In the genomic region with DNA sequence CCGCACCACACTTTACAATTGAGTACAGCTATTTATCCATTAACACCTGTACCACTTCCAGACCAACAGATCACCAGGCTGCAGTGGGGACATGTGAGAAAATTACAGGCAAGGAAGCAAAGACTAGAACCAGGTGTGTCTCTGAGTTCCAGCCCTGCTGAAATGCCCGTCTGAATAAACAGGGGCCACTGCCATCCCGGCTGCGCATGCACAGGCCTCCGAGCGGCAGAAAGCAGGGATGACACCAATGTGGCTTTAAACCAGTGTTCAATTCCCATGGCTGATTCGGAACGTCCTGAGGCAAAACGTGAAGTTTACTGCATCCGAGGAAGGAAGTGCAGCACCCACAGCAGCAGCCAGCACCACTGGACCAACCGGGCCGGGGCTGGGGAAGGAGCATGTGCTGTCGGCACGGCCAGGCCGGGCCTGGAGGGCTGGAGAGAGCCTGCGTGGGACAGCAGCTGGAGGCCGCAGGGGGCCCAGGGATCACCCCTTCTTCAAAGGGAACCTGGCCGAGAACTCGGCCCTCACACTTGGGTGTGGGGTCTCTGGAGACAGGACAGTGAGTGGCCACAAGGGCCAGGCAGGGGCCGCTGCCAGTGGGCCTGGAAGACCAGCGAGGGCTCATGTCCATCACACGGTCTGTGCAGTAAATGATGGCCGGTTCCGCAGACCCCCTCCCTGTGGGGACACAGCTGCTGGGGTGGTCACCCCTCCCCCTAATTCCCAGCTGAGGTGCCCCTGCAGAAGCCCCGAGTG, we compare ENCODE assay signal across 26 cellular contexts. TPM values are rescaled to one million over a fixed set of nuclear protein-coding genes. Genes with fewer than 3 reads are reported as not detected.
DNase-seq lines count a peak whose midpoint lies in the region; ATAC-seq, FAIRE-seq and TF ChIP-seq lines count a peak whose summit lies in the region.
"Had no signal": no experiment of that assay in that cellular context is flagged by ENCODE, and none has a peak within 500 bp of the region (broad histone marks: within the 10 kb centered on the region; RNA-seq: fewer than 3 reads in every experiment).

No MANE protein-coding gene starts in this region.

- no peak for TF ChIP-seq POLR2A in heart left ventricle (IDR thresholded peaks at IDR 0.05)

- CTCF ChIA-PET in RWPE1 (lab: Yijun Ruan, JAX): no interaction called here

- H3K27me3 Mint-ChIP-seq in glutamatergic neuron (ENCODE audit: unreplicated experiment): peaks cover 2% of the 10 kb centered on the region
- peaks cover 18% of the 10 kb centered on the region for H3K27me3 Mint-ChIP-seq in stimulated activated memory B cell treated with anti-CD40 and anti-IgM and Interleukin-4, amounts not matched to agents 10 μg/mL and 1 μg/mL and 100 μg/mL, for 72 hours

- ATAC-seq in heart left ventricle: no peak
- no peak for ATAC-seq in stimulated activated memory B cell treated with anti-CD40 and anti-IgM and Interleukin-4, amounts not matched to agents 10 μg/mL and 1 μg/mL and 100 μg/mL, for 72 hours
- ATAC-seq: GM12878, HCT116 had no signal

- H3K4me1 ChIP-seq in left ventricle myocardium inferior: peaks cover 41% of the 10 kb centered on the region
- peaks cover 0 to 28% (median 11%) of the 10 kb centered on the region in 12 donors for H3K4me1 ChIP-seq in heart left ventricle
- H3K4me1 ChIP-seq: Caco-2 had no signal

- peak overlapping the region; percentile 47 for H3K27ac ChIP-seq in left ventricle myocardium inferior (replicated peaks)
- H3K27ac ChIP-seq in heart left ventricle: peak overlapping the region in 1 of 12 donors; percentile 32
- peak overlapping the region; percentile 70 for H3K27ac ChIP-seq in RWPE1
- H3K27ac ChIP-seq: SK-N-MC had no signal

- H3K9me3 ChIP-seq in left ventricle myocardium inferior (replicated peaks): no peaks in the 10 kb centered on the region
- no peaks in the 10 kb centered on the region for H3K9me3 ChIP-seq in heart left ventricle
- H3K9me3 ChIP-seq: Caco-2 had no signal

- H3K4me3 ChIP-seq in left ventricle myocardium inferior (no peak overlapping the region), heart left ventricle (no peak overlapping the region)
- H3K4me3 ChIP-seq: GM12878, SK-N-MC had no signal

- peaks cover 7% of the 10 kb centered on the region for H3K4me1 Mint-ChIP-seq in glutamatergic neuron (ENCODE audit: low read depth, unreplicated experiment)
- peaks cover 33% of the 10 kb centered on the region for H3K4me1 Mint-ChIP-seq in stimulated activated memory B cell treated with anti-CD40 and anti-IgM and Interleukin-4, amounts not matched to agents 10 μg/mL and 1 μg/mL and 100 μg/mL, for 72 hours

- no peak overlapping the region for H3K4me3 Mint-ChIP-seq in glutamatergic neuron (ENCODE audit: unreplicated experiment)
- no peak overlapping the region for H3K4me3 Mint-ChIP-seq in stimulated activated memory B cell treated with anti-CD40 and anti-IgM and Interleukin-4, amounts not matched to agents 10 μg/mL and 1 μg/mL and 100 μg/mL, for 72 hours
- H3K4me3 Mint-ChIP-seq: CD4-positive, alpha-beta memory T cell had no signal

- intact Hi-C loops in left ventricle myocardium inferior (cut with micrococcal nuclease) (no loop called here), heart left ventricle (cut with DNase I) (loop anchor here in 7 of 10 donors (5.0 to 10.0 kb wide), 6 partner anchors 93 to 210 kb away; partner anchors contain the start of gene NKD2 (in 4 of the 7))

- FAIRE-seq in urothelium cell line (lab: Jason Lieb, UNC): peak; percentile 66
- FAIRE-seq: G401.6, GM12878 had no signal

- no peak for TF ChIP-seq CTCF in left ventricle myocardium inferior (IDR thresholded peaks at IDR 0.05; ENCODE audit: borderline replicate concordance)
- TF ChIP-seq CTCF in heart left ventricle (IDR thresholded peaks at IDR 0.05): no peak
- no peak for TF ChIP-seq CTCF in RWPE1 (conservative IDR thresholded peaks at IDR 0.05; ENCODE audit: low read depth)
- no peak for TF ChIP-seq CTCF in glutamatergic neuron (IDR thresholded peaks at IDR 0.05; ENCODE audit: partially characterized antibody, unreplicated experiment)

- no peaks in the 10 kb centered on the region for H3K36me3 Mint-ChIP-seq in glutamatergic neuron (ENCODE audit: unreplicated experiment)
- H3K36me3 Mint-ChIP-seq in stimulated activated memory B cell treated with anti-CD40 and anti-IgM and Interleukin-4, amounts not matched to agents 10 μg/mL and 1 μg/mL and 100 μg/mL, for 72 hours: no peaks in the 10 kb centered on the region
- H3K36me3 Mint-ChIP-seq: CD4-positive, alpha-beta memory T cell had no signal

- POLR2A ChIA-PET in RWPE1 (lab: Yijun Ruan, JAX; ENCODE audit: low non-redundant PET): no interaction called here

- no peaks in the 10 kb centered on the region for H3K27me3 ChIP-seq in left ventricle myocardium inferior (ENCODE audit: low read depth)
- H3K27me3 ChIP-seq in heart left ventricle: no peaks in the 10 kb centered on the region

- peaks cover 2% of the 10 kb centered on the region for H3K9me3 Mint-ChIP-seq in glutamatergic neuron (ENCODE audit: unreplicated experiment)
- H3K9me3 Mint-ChIP-seq in stimulated activated memory B cell treated with anti-CD40 and anti-IgM and Interleukin-4, amounts not matched to agents 10 μg/mL and 1 μg/mL and 100 μg/mL, for 72 hours: no peaks in the 10 kb centered on the region
- H3K9me3 Mint-ChIP-seq: CD4-positive, alpha-beta memory T cell had no signal

- H3K36me3 ChIP-seq in left ventricle myocardium inferior (no peaks in the 10 kb centered on the region), heart left ventricle (no peaks in the 10 kb centered on the region)

- WGBS in heart left ventricle, 4 donors: 72 to 88% (median 79%) methylated on average over 17 to 25 of the region's 25 CpGs

- H3K27ac Mint-ChIP-seq in glutamatergic neuron (ENCODE audit: unreplicated experiment): no peak overlapping the region
- no peak overlapping the region for H3K27ac Mint-ChIP-seq in stimulated activated memory B cell treated with anti-CD40 and anti-IgM and Interleukin-4, amounts not matched to agents 10 μg/mL and 1 μg/mL and 100 μg/mL, for 72 hours
- H3K27ac Mint-ChIP-seq: CD4-positive, alpha-beta memory T cell had no signal

- no peak for DNase-seq in left ventricle myocardium inferior
- DNase-seq in heart left ventricle: no peak
- DNase-seq in RWPE1 (ENCODE audit: low spot score): no peak
- peak; percentile 13 for DNase-seq in glutamatergic neuron
- no peak for DNase-seq in urothelium cell line (ENCODE audit: low spot score)
- DNase-seq in NCI-H1436 treated with DMSO at 0.1 percent for 48 hours (lab: John Stamatoyannopoulos, UW): no peak
- DNase-seq in SHP77 treated with DMSO at 0.1 percent for 48 hours (lab: John Stamatoyannopoulos, UW): no peak
- DNase-seq: C1 segment of cervical spinal cord; Caco-2; CD4-positive, alpha-beta memory T cell; GOT3; Karpas-422; NCI-H1092; NCI-H1436; NCI-H1930; NCI-H2107; NCI-H446; NCI-H524 treated with DMSO at 0.1 percent for 48 hours; NCI-H774; SIG-M5 had no signal

RNA-seq across cellular contexts. Expression of gene SLC12A7, which starts 33.0 kb away (rescaled TPM):
- total RNA-seq in left ventricle myocardium inferior: 140 TPM
- 100 to 1,000 TPM in 7 of 9 donors, 10 to 100 TPM in 2; 77.0 to 159 (median 132) TPM for total RNA-seq in heart left ventricle
- 10 to 100 TPM; 66.3 to 74.5 TPM for polyA plus RNA-seq in heart left ventricle
- total RNA-seq in glutamatergic neuron (ENCODE audit: unreplicated experiment): 147 TPM

RNA-seq across cellular contexts. Expression of gene SLC6A19, which starts 56.6 kb away (rescaled TPM):
- not detected for total RNA-seq in left ventricle myocardium inferior
- total RNA-seq in heart left ventricle: not detected
- not detected for polyA plus RNA-seq in heart left ventricle
- not detected for total RNA-seq in glutamatergic neuron (ENCODE audit: unreplicated experiment)
- total RNA-seq: A172; CD4-positive, alpha-beta memory T cell had no signal
- polyA plus RNA-seq: CD4-positive, alpha-beta memory T cell had no signal
